In genomic region chr3:42702066-42702951, GRCh38 we compare ENCODE assay signal across 13 cellular contexts. TPM values are rescaled to one million over a fixed set of nuclear protein-coding genes. Genes with fewer than 3 reads are reported as not detected.
A peak's percentile ranks its signal among the peaks of the same experiment; 100 is the strongest.
DNase-seq lines count a peak whose midpoint lies in the region; ATAC-seq, FAIRE-seq and TF ChIP-seq lines count a peak whose summit lies in the region.
"Had no signal": no experiment of that assay in that cellular context is flagged by ENCODE, and none has a peak within 500 bp of the region (broad histone marks: within the 10 kb centered on the region; RNA-seq: fewer than 3 reads in every experiment).

Gene HHATL, minus strand, starts transcription at chr3:42702798. Its CDS starts 1,972 bp downstream, at chr3:42700826.

- no peak within 1 kb of the TSS for H3K27ac ChIP-seq in tibial artery
- H3K27ac ChIP-seq in kidney (ENCODE audit: low read depth in 2 of 2, low read length in 2 of 2), result no peak within 1 kb of the TSS
- H3K27ac ChIP-seq: GM23248, vagina had no signal

- H3K27me3 Mint-ChIP-seq in mesothelial cell of epicardium (ENCODE audit: low read depth), result peaks cover 25% of the 10 kb centered on the region
- peaks cover 2% of the 10 kb centered on the region for H3K27me3 Mint-ChIP-seq in activated CD8-positive, alpha-beta T cell treated with anti-CD3 and anti-CD28 coated beads for 36 hours

- TF ChIP-seq CTCF in mesothelial cell of epicardium (IDR thresholded peaks at IDR 0.05; ENCODE audit: unreplicated experiment) (no peak), tibial artery (IDR thresholded peaks at IDR 0.05) (no peak), kidney (IDR thresholded peaks at IDR 0.05; ENCODE audit: borderline replicate concordance, extremely low read depth, insufficient read depth) (no peak)
- TF ChIP-seq CTCF in activated CD8-positive, alpha-beta T cell treated with anti-CD3 and anti-CD28 coated beads for 36 hours (IDR thresholded peaks at IDR 0.05), result no peak

- H3K4me1 Mint-ChIP-seq in mesothelial cell of epicardium, result no peaks in the 10 kb centered on the region
- peaks cover 2% of the 10 kb centered on the region for H3K4me1 Mint-ChIP-seq in activated CD8-positive, alpha-beta T cell treated with anti-CD3 and anti-CD28 coated beads for 36 hours (ENCODE audit: low read depth)

- FAIRE-seq in kidney (lab: Jason Lieb, UNC), result no peak
- FAIRE-seq: islet of Langerhans had no signal

- ATAC-seq in GM18519 (IDR thresholded peaks at IDR 0.05; ENCODE audit: low FRiP score, unreplicated experiment), result no peak
- no peak for ATAC-seq in activated CD8-positive, alpha-beta T cell treated with anti-CD3 and anti-CD28 coated beads for 36 hours

- intact Hi-C loops in tibial artery (cut with DNase I; ENCODE audit: low total_unique reads) (no loop called here), kidney (cut with DNase I) (no loop called here)
- intact Hi-C loops in activated CD8-positive, alpha-beta T cell treated with anti-CD3 and anti-CD28 coated beads for 36 hours (cut with micrococcal nuclease), result no loop called here

- no peaks in the 10 kb centered on the region for H3K9me3 Mint-ChIP-seq in mesothelial cell of epicardium
- no peaks in the 10 kb centered on the region for H3K9me3 Mint-ChIP-seq in activated CD8-positive, alpha-beta T cell treated with anti-CD3 and anti-CD28 coated beads for 36 hours
- H3K9me3 Mint-ChIP-seq: nephron had no signal

- no peak within 1 kb of the TSS for H3K27ac Mint-ChIP-seq in mesothelial cell of epicardium
- H3K27ac Mint-ChIP-seq in activated CD8-positive, alpha-beta T cell treated with anti-CD3 and anti-CD28 coated beads for 36 hours, result no peak within 1 kb of the TSS
- H3K27ac Mint-ChIP-seq: nephron had no signal

- peak; percentile 24 for DNase-seq in activated CD4-positive, CD25-positive, alpha-beta regulatory T cell treated with anti-CD3 and anti-CD28 coated beads, Interleukin-2, amount 50 U/mL, for 72 hours
- no peak for DNase-seq in activated CD4-positive, CD25-positive, alpha-beta regulatory T cell (lab: John Stamatoyannopoulos, UW)
- peak; percentile 38 for DNase-seq in ecto neural progenitor cell (ENCODE audit: low spot score)
- DNase-seq in mesothelial cell of epicardium (ENCODE audit: low spot score in 2 of 2, unreplicated experiment in 2 of 2), result peak; percentile 19 to 37
- DNase-seq in tibial artery, result peak; percentile 20 to 64
- no peak for DNase-seq in activated CD8-positive, alpha-beta T cell treated with anti-CD3 and anti-CD28 coated beads for 36 hours
- DNase-seq in kidney, result no peak

- no peaks in the 10 kb centered on the region for H3K36me3 Mint-ChIP-seq in mesothelial cell of epicardium
- no peaks in the 10 kb centered on the region for H3K36me3 Mint-ChIP-seq in activated CD8-positive, alpha-beta T cell treated with anti-CD3 and anti-CD28 coated beads for 36 hours (ENCODE audit: low read depth)

- H3K4me1 ChIP-seq in tibial artery, result peaks cover 0 to 16% (median 15%) of the 10 kb centered on the region in 4 donors
- no peaks in the 10 kb centered on the region for H3K4me1 ChIP-seq in kidney (ENCODE audit: control insufficient read depth in 1 of 2, insufficient read depth in 1 of 2, low read depth in 1 of 2, low read length in 2 of 2)
- H3K4me1 ChIP-seq: vagina had no signal

- H3K36me3 ChIP-seq in tibial artery (no peaks in the 10 kb centered on the region), kidney (ENCODE audit: control insufficient read depth in 1 of 2, insufficient read depth in 2 of 2, low read length in 2 of 2) (no peaks in the 10 kb centered on the region)
- H3K36me3 ChIP-seq: vagina had no signal

- POLR2A ChIA-PET in activated CD8-positive, alpha-beta T cell treated with anti-CD3 and anti-CD28 coated beads for 36 hours (lab: Charles Lee), result no interaction called here

- peaks cover 0 to under 1% of the 10 kb centered on the region in 2 donors for H3K27me3 ChIP-seq in tibial artery
- H3K27me3 ChIP-seq: vagina had no signal

- H3K9me3 ChIP-seq in tibial artery (no peaks in the 10 kb centered on the region), kidney (ENCODE audit: control insufficient read depth in 1 of 2, low read length in 2 of 2) (no peaks in the 10 kb centered on the region)
- H3K9me3 ChIP-seq: vagina had no signal

- H3K9ac ChIP-seq in kidney (ENCODE audit: low read length in 2 of 2), result no peak within 1 kb of the TSS
- H3K9ac ChIP-seq: GM23248 had no signal

- CTCF ChIA-PET in activated CD8-positive, alpha-beta T cell treated with anti-CD3 and anti-CD28 coated beads for 36 hours (lab: Charles Lee), result no interaction called here

- H3K4me3 ChIP-seq in tibial artery (no peak within 1 kb of the TSS), kidney (ENCODE audit: low read length in 2 of 2) (no peak within 1 kb of the TSS)
- H3K4me3 ChIP-seq: GM23248, vagina had no signal

- no peak within 1 kb of the TSS for H3K4me3 Mint-ChIP-seq in mesothelial cell of epicardium
- H3K4me3 Mint-ChIP-seq in activated CD8-positive, alpha-beta T cell treated with anti-CD3 and anti-CD28 coated beads for 36 hours, result no peak within 1 kb of the TSS
- H3K4me3 Mint-ChIP-seq: nephron had no signal

RNA-seq across cellular contexts. Expression of gene HHATL, which starts in this region (rescaled TPM):
- total RNA-seq in mesothelial cell of epicardium (not detected in 3 replicates), kidney (not detected)
- total RNA-seq in activated CD8-positive, alpha-beta T cell treated with anti-CD3 and anti-CD28 coated beads for 36 hours, result not detected
- polyA plus RNA-seq in kidney (ENCODE audit: insufficient read depth, low read depth, low replicate concordance), result not detected
- total RNA-seq: GM23248, NCI-H460, vagina had no signal
- polyA plus RNA-seq: GM23248 had no signal

Comparison
In these comparisons a context has a peak if more than half of its experiments do, and no peak if none do; other contexts are left out.
1. DNase-seq: peak in activated CD4-positive, CD25-positive, alpha-beta regulatory T cell treated with anti-CD3 and anti-CD28 coated beads, Interleukin-2, amount 50 U/mL, for 72 hours (single experiment), ecto neural progenitor cell (single experiment) and tibial artery (2 of 2); none in activated CD4-positive, CD25-positive, alpha-beta regulatory T cell (0 of 4), activated CD8-positive, alpha-beta T cell treated with anti-CD3 and anti-CD28 coated beads for 36 hours (single experiment) and kidney (single experiment).
2. Peak in DNase-seq in mesothelial cell of epicardium; RNA of the gene not detected or under 1 TPM.